Comparison of ENCODE assay signal across 1 cellular context in the genomic region with DNA sequence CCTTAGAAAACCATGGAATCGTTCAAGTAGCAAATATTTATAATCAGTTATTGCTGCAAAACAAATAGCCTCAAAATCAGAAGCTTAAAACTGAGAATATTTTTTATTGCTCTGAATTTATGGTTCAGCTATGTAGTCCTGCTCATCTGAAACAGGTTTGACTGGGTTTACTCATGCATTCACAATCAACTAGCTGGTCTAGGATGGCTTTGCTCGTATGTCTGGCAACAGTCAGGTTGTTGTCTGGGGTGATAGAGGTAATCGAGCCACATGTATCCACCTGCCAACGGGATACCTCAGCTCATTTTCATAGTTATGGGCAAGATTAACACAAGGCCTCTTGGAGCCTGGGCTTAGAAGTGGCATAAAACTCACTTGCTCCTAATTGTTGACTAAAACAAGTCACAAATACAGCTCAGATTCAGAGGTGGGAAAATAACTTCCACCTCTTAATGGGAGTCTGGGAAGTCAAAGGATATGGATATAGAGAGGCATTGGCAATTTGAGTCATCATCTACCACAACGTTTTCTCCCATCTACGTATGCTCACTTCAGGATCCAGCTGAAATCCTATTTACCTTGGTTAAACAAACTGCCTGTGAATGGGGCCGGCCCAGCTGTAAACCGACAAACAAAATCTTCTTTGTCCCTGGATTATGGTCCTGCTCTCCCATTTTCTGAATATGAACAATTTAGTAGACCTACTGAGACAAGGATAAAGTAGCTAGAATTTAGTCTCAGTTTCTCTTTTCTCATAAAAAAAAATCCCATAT.
TF ChIP-seq lines count a peak whose summit lies in the region.

No MANE protein-coding gene starts in this region.

TF ChIP-seq in HepG2, 621 proteins besides CTCF, POLR2A, EP300 and RAD21 (continued from another document and continues in another):
- TF ChIP-seq, protein P1, sequence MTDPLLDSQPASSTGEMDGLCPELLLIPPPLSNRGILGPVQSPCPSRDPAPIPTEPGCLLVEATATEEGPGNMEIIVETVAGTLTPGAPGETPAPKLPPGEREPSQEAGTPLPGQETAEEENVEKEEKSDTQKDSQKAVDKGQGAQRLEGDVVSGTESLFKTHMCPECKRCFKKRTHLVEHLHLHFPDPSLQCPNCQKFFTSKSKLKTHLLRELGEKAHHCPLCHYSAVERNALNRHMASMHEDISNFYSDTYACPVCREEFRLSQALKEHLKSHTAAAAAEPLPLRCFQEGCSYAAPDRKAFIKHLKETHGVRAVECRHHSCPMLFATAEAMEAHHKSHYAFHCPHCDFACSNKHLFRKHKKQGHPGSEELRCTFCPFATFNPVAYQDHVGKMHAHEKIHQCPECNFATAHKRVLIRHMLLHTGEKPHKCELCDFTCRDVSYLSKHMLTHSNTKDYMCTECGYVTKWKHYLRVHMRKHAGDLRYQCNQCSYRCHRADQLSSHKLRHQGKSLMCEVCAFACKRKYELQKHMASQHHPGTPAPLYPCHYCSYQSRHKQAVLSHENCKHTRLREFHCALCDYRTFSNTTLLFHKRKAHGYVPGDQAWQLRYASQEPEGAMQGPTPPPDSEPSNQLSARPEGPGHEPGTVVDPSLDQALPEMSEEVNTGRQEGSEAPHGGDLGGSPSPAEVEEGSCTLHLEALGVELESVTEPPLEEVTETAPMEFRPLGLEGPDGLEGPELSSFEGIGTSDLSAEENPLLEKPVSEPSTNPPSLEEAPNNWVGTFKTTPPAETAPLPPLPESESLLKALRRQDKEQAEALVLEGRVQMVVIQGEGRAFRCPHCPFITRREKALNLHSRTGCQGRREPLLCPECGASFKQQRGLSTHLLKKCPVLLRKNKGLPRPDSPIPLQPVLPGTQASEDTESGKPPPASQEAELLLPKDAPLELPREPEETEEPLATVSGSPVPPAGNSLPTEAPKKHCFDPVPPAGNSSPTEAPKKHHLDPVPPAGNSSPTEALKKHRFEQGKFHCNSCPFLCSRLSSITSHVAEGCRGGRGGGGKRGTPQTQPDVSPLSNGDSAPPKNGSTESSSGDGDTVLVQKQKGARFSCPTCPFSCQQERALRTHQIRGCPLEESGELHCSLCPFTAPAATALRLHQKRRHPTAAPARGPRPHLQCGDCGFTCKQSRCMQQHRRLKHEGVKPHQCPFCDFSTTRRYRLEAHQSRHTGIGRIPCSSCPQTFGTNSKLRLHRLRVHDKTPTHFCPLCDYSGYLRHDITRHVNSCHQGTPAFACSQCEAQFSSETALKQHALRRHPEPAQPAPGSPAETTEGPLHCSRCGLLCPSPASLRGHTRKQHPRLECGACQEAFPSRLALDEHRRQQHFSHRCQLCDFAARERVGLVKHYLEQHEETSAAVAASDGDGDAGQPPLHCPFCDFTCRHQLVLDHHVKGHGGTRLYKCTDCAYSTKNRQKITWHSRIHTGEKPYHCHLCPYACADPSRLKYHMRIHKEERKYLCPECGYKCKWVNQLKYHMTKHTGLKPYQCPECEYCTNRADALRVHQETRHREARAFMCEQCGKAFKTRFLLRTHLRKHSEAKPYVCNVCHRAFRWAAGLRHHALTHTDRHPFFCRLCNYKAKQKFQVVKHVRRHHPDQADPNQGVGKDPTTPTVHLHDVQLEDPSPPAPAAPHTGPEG (CRISPR knock-in tag; IDR thresholded peaks at IDR 0.05) = no peak
- TF ChIP-seq WIZ (CRISPR knock-in tag; IDR thresholded peaks at IDR 0.05) (no peak), ETV5 (CRISPR knock-in tag; IDR thresholded peaks at IDR 0.05; ENCODE audit: borderline replicate concordance) (peak; percentile 17; the same call in 1 of the 2 replicates), ZSCAN29 (CRISPR knock-in tag; conservative IDR thresholded peaks at IDR 0.05) (no peak), ZNF674 (CRISPR knock-in tag; IDR thresholded peaks at IDR 0.05; ENCODE audit: low read depth) (no peak), SP1 (IDR thresholded peaks at IDR 0.05) (no peak), SP1 (CRISPR knock-in tag; IDR thresholded peaks at IDR 0.05) (no peak), HDAC1 (CRISPR knock-in tag; IDR thresholded peaks at IDR 0.05) (no peak), TP53 (CRISPR knock-in tag; conservative IDR thresholded peaks at IDR 0.05) (no peak), TMF1 (CRISPR knock-in tag; IDR thresholded peaks at IDR 0.05; ENCODE audit: low read depth) (no peak), REPIN1 (CRISPR knock-in tag; IDR thresholded peaks at IDR 0.05; ENCODE audit: borderline replicate concordance, low read depth) (no peak), BCL6 (CRISPR knock-in tag; IDR thresholded peaks at IDR 0.05) (peak; percentile 42; the same call in 1 of the 2 replicates), DR1 (CRISPR knock-in tag; IDR thresholded peaks at IDR 0.05) (no peak), PHF5A (CRISPR knock-in tag; IDR thresholded peaks at IDR 0.05; ENCODE audit: low read depth, unreplicated experiment) (no peak), ZNF337 (CRISPR knock-in tag; IDR thresholded peaks at IDR 0.05; ENCODE audit: borderline replicate concordance, low read depth) (no peak), ZNF552 (CRISPR knock-in tag; IDR thresholded peaks at IDR 0.05; ENCODE audit: borderline replicate concordance) (no peak), GABPA (IDR thresholded peaks at IDR 0.05; ENCODE audit: low read depth, low read length) (no peak), GABPA (CRISPR knock-in tag; IDR thresholded peaks at IDR 0.05; ENCODE audit: low read depth) (no peak), PRMT3 (CRISPR knock-in tag; IDR thresholded peaks at IDR 0.05; ENCODE audit: borderline replicate concordance, low read depth) (no peak), FOXA1 (IDR thresholded peaks at IDR 0.05) (no peak), FOXA1 (CRISPR knock-in tag; IDR thresholded peaks at IDR 0.05) (peak; percentile 81), ZNF33B (CRISPR knock-in tag; IDR thresholded peaks at IDR 0.05) (no peak), ZNF737 (CRISPR knock-in tag; IDR thresholded peaks at IDR 0.05; ENCODE audit: borderline replicate concordance) (no peak), ZNF629 (CRISPR knock-in tag; conservative IDR thresholded peaks at IDR 0.05) (no peak), PITX1 (CRISPR knock-in tag; IDR thresholded peaks at IDR 0.05) (no peak)
- TF ChIP-seq, protein P2, sequence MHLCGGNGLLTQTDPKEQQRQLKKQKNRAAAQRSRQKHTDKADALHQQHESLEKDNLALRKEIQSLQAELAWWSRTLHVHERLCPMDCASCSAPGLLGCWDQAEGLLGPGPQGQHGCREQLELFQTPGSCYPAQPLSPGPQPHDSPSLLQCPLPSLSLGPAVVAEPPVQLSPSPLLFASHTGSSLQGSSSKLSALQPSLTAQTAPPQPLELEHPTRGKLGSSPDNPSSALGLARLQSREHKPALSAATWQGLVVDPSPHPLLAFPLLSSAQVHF (CRISPR knock-in tag; IDR thresholded peaks at IDR 0.05) = no peak
- TF ChIP-seq, protein P3, sequence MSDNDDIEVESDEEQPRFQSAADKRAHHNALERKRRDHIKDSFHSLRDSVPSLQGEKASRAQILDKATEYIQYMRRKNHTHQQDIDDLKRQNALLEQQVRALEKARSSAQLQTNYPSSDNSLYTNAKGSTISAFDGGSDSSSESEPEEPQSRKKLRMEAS (IDR thresholded peaks at IDR 0.05) = no peak
- TF ChIP-seq, protein P4, sequence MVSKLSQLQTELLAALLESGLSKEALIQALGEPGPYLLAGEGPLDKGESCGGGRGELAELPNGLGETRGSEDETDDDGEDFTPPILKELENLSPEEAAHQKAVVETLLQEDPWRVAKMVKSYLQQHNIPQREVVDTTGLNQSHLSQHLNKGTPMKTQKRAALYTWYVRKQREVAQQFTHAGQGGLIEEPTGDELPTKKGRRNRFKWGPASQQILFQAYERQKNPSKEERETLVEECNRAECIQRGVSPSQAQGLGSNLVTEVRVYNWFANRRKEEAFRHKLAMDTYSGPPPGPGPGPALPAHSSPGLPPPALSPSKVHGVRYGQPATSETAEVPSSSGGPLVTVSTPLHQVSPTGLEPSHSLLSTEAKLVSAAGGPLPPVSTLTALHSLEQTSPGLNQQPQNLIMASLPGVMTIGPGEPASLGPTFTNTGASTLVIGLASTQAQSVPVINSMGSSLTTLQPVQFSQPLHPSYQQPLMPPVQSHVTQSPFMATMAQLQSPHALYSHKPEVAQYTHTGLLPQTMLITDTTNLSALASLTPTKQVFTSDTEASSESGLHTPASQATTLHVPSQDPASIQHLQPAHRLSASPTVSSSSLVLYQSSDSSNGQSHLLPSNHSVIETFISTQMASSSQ (IDR thresholded peaks at IDR 0.05; ENCODE audit: low read depth) = no peak
- TF ChIP-seq, protein P4 (CRISPR knock-in tag; IDR thresholded peaks at IDR 0.05; ENCODE audit: borderline replicate concordance) = no peak
- TF ChIP-seq, protein P5, sequence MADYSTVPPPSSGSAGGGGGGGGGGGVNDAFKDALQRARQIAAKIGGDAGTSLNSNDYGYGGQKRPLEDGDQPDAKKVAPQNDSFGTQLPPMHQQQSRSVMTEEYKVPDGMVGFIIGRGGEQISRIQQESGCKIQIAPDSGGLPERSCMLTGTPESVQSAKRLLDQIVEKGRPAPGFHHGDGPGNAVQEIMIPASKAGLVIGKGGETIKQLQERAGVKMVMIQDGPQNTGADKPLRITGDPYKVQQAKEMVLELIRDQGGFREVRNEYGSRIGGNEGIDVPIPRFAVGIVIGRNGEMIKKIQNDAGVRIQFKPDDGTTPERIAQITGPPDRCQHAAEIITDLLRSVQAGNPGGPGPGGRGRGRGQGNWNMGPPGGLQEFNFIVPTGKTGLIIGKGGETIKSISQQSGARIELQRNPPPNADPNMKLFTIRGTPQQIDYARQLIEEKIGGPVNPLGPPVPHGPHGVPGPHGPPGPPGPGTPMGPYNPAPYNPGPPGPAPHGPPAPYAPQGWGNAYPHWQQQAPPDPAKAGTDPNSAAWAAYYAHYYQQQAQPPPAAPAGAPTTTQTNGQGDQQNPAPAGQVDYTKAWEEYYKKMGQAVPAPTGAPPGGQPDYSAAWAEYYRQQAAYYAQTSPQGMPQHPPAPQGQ (CRISPR knock-in tag; IDR thresholded peaks at IDR 0.05; ENCODE audit: borderline replicate concordance) = no peak
- TF ChIP-seq, protein P6, sequence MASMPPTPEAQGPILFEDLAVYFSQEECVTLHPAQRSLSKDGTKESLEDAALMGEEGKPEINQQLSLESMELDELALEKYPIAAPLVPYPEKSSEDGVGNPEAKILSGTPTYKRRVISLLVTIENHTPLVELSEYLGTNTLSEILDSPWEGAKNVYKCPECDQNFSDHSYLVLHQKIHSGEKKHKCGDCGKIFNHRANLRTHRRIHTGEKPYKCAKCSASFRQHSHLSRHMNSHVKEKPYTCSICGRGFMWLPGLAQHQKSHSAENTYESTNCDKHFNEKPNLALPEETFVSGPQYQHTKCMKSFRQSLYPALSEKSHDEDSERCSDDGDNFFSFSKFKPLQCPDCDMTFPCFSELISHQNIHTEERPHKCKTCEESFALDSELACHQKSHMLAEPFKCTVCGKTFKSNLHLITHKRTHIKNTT (CRISPR knock-in tag; IDR thresholded peaks at IDR 0.05) = no peak
- TF ChIP-seq, protein P7, sequence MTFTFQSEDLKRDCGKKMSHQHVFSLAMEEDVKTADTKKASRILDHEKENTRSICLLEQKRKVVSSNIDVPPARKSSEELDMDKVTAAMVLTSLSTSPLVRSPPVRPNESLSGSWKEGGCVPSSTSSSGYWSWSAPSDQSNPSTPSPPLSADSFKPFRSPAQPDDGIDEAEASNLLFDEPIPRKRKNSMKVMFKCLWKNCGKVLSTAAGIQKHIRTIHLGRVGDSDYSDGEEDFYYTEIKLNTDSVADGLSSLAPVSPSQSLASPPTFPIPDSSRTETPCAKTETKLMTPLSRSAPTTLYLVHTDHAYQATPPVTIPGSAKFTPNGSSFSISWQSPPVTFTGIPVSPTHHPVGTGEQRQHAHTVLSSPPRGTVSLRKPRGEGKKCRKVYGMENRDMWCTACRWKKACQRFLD (CRISPR knock-in tag; IDR thresholded peaks at IDR 0.05; ENCODE audit: borderline replicate concordance) = no peak
- TF ChIP-seq, protein P8, sequence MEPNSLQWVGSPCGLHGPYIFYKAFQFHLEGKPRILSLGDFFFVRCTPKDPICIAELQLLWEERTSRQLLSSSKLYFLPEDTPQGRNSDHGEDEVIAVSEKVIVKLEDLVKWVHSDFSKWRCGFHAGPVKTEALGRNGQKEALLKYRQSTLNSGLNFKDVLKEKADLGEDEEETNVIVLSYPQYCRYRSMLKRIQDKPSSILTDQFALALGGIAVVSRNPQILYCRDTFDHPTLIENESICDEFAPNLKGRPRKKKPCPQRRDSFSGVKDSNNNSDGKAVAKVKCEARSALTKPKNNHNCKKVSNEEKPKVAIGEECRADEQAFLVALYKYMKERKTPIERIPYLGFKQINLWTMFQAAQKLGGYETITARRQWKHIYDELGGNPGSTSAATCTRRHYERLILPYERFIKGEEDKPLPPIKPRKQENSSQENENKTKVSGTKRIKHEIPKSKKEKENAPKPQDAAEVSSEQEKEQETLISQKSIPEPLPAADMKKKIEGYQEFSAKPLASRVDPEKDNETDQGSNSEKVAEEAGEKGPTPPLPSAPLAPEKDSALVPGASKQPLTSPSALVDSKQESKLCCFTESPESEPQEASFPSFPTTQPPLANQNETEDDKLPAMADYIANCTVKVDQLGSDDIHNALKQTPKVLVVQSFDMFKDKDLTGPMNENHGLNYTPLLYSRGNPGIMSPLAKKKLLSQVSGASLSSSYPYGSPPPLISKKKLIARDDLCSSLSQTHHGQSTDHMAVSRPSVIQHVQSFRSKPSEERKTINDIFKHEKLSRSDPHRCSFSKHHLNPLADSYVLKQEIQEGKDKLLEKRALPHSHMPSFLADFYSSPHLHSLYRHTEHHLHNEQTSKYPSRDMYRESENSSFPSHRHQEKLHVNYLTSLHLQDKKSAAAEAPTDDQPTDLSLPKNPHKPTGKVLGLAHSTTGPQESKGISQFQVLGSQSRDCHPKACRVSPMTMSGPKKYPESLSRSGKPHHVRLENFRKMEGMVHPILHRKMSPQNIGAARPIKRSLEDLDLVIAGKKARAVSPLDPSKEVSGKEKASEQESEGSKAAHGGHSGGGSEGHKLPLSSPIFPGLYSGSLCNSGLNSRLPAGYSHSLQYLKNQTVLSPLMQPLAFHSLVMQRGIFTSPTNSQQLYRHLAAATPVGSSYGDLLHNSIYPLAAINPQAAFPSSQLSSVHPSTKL (CRISPR knock-in tag; IDR thresholded peaks at IDR 0.05) = peak; percentile 82
- TF ChIP-seq, protein P9, sequence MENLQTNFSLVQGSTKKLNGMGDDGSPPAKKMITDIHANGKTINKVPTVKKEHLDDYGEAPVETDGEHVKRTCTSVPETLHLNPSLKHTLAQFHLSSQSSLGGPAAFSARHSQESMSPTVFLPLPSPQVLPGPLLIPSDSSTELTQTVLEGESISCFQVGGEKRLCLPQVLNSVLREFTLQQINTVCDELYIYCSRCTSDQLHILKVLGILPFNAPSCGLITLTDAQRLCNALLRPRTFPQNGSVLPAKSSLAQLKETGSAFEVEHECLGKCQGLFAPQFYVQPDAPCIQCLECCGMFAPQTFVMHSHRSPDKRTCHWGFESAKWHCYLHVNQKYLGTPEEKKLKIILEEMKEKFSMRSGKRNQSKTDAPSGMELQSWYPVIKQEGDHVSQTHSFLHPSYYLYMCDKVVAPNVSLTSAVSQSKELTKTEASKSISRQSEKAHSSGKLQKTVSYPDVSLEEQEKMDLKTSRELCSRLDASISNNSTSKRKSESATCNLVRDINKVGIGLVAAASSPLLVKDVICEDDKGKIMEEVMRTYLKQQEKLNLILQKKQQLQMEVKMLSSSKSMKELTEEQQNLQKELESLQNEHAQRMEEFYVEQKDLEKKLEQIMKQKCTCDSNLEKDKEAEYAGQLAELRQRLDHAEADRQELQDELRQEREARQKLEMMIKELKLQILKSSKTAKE (CRISPR knock-in tag; IDR thresholded peaks at IDR 0.05; ENCODE audit: borderline replicate concordance) = no peak
